In genomic region chr3:195622523-195623167, GRCh38 we compare ENCODE assay signal across 12 cellular contexts. TPM values are rescaled to one million over a fixed set of nuclear protein-coding genes. Genes with fewer than 3 reads are reported as not detected.
DNase-seq lines count a peak whose midpoint lies in the region; ATAC-seq, FAIRE-seq and TF ChIP-seq lines count a peak whose summit lies in the region.
"Not testable (repeated sequence)": the region's sequence is repeated elsewhere in the genome, so short reads cannot be mapped to it uniquely, and the experiment has no call there.
"Had no signal": no experiment of that assay in that cellular context is flagged by ENCODE, and none has a peak within 500 bp of the region (broad histone marks: within the 10 kb centered on the region; RNA-seq: fewer than 3 reads in every experiment).

No MANE protein-coding gene starts in this region.

- H3K27ac ChIP-seq in SU-DHL-6 (ENCODE audit: low read depth, low read length): peak overlapping the region; percentile 91
- H3K27ac ChIP-seq in K562 (ENCODE audit: extremely low read depth, low read depth, low read length); upper lobe of right lung: not testable (repeated sequence)

- not testable (repeated sequence) for H3K36me3 Mint-ChIP-seq in activated CD8-positive, alpha-beta T cell treated with anti-CD3 and anti-CD28 coated beads, Interleukin-2, amount 10 ng/mL, durations not matched to agents 7 days and 5 days (ENCODE audit: low read depth)
- H3K36me3 Mint-ChIP-seq in stimulated activated effector memory CD8-positive, alpha-beta T cell treated with anti-CD3 and anti-CD28 coated beads, Interleukin-12 subunit alpha, Interleukin-12 subunit beta, amount 100 ng/mL, for 72 hours: peaks cover 27% of the 10 kb centered on the region

- H3K9me3 Mint-ChIP-seq in activated CD8-positive, alpha-beta T cell treated with anti-CD3 and anti-CD28 coated beads, Interleukin-2, amount 10 ng/mL, durations not matched to agents 7 days and 5 days (ENCODE audit: insufficient read depth); stimulated activated effector memory CD8-positive, alpha-beta T cell treated with anti-CD3 and anti-CD28 coated beads, Interleukin-12 subunit alpha, Interleukin-12 subunit beta, amount 100 ng/mL, for 72 hours: not testable (repeated sequence)

- not testable (repeated sequence) for TF ChIP-seq POLR2A in K562 (conservative IDR thresholded peaks at IDR 0.05)

- TF ChIP-seq EP300 in K562 (IDR thresholded peaks at IDR 0.05; ENCODE audit: low read length): not testable (repeated sequence)

- not testable (repeated sequence) for H3K9me3 ChIP-seq in SU-DHL-6 (ENCODE audit: insufficient read depth, low read length); K562 (replicated peaks; ENCODE audit: control insufficient read depth, insufficient read depth, low read depth, low read length); upper lobe of right lung

- not testable (repeated sequence) for H3F3A ChIP-seq in SU-DHL-6 (ENCODE audit: insufficient read depth)

- 0 out of 2 replicates have a peak overlapping the region, but pooled peaks have one; percentile 31 for H3K9ac ChIP-seq in SU-DHL-6 (ENCODE audit: low read length)
- H3K9ac ChIP-seq in K562 (ENCODE audit: insufficient read depth in 1 of 2, low read depth in 2 of 2, low read length in 2 of 2): not testable (repeated sequence)

- H2AFZ ChIP-seq in SU-DHL-6 (ENCODE audit: low read depth, low read length, severe bottlenecking); K562 (ENCODE audit: low read depth, low read length): not testable (repeated sequence)

- TF ChIP-seq RAD21 in K562 (CRISPR knock-in tag; conservative IDR thresholded peaks at IDR 0.05 in 1 of 2, IDR thresholded peaks at IDR 0.05 in 1 of 2): not testable (repeated sequence)

- FAIRE-seq in K562 (lab: Jason Lieb, UNC): not testable (repeated sequence)

- peak; percentile 19 for DNase-seq in activated CD8-positive, alpha-beta T cell treated with anti-CD3 and anti-CD28 coated beads, Interleukin-2, amount 10 ng/mL, durations not matched to agents 7 days and 5 days
- DNase-seq in K562 (ENCODE audit: extremely low read depth in 1 of 4, low spot score in 3 of 4); stimulated activated effector memory CD8-positive, alpha-beta T cell treated with anti-CD3 and anti-CD28 coated beads, Interleukin-12 subunit alpha, Interleukin-12 subunit beta, amount 100 ng/mL, for 72 hours (ENCODE audit: low spot score in 2 of 2): not testable (repeated sequence)
- DNase-seq in cardiac septum (ENCODE audit: low spot score) (peak; percentile 72), mesenteric fat pad (ENCODE audit: low spot score) (peak; percentile 71), upper lobe of right lung (peak; percentile 31)

- not testable (repeated sequence) for H3K4me1 Mint-ChIP-seq in activated CD8-positive, alpha-beta T cell treated with anti-CD3 and anti-CD28 coated beads, Interleukin-2, amount 10 ng/mL, durations not matched to agents 7 days and 5 days (ENCODE audit: low read depth)
- peaks cover 33% of the 10 kb centered on the region for H3K4me1 Mint-ChIP-seq in stimulated activated effector memory CD8-positive, alpha-beta T cell treated with anti-CD3 and anti-CD28 coated beads, Interleukin-12 subunit alpha, Interleukin-12 subunit beta, amount 100 ng/mL, for 72 hours

- H3K79me2 ChIP-seq in SU-DHL-6 (ENCODE audit: insufficient read depth, low read length); K562 (ENCODE audit: control insufficient read depth, insufficient read depth, low read length): not testable (repeated sequence)

- in situ Hi-C loops in K562 (cut with MboI): loop anchor here (10.0 kb wide), 1 partner anchor 232 kb away; no protein-coding TSS in a partner anchor

- H3K36me3 ChIP-seq in SU-DHL-6 (ENCODE audit: low read length); K562 (ENCODE audit: control insufficient read depth, insufficient read depth, low read length); upper lobe of right lung: not testable (repeated sequence)

- H3K4me2 ChIP-seq in SU-DHL-6 (ENCODE audit: low read depth, low read length, poor library complexity, severe bottlenecking): peak overlapping the region; percentile 21
- not testable (repeated sequence) for H3K4me2 ChIP-seq in K562 (ENCODE audit: insufficient read depth, low read length)

- H3K9me2 ChIP-seq in SU-DHL-6 (replicated peaks; ENCODE audit: insufficient read depth, low read length): not testable (repeated sequence)

- not testable (repeated sequence) for H3K27ac Mint-ChIP-seq in activated CD8-positive, alpha-beta T cell treated with anti-CD3 and anti-CD28 coated beads, Interleukin-2, amount 10 ng/mL, durations not matched to agents 7 days and 5 days
- peak overlapping the region; percentile 87 for H3K27ac Mint-ChIP-seq in stimulated activated effector memory CD8-positive, alpha-beta T cell treated with anti-CD3 and anti-CD28 coated beads, Interleukin-12 subunit alpha, Interleukin-12 subunit beta, amount 100 ng/mL, for 72 hours

- not testable (repeated sequence) for BruUV-seq in K562 (replicated peaks; lab: Mats Ljungman, UMichigan)

- CTCF ChIA-PET in activated CD8-positive, alpha-beta T cell treated with anti-CD3 and anti-CD28 coated beads, Interleukin-2, amount 10 ng/mL, durations not matched to agents 7 days and 5 days (lab: Charles Lee); K562 (lab: Yijun Ruan, JAX; ENCODE audit: low intra/inter-chr PET ratio): not testable (repeated sequence)

- H4K20me1 ChIP-seq in SU-DHL-6 (ENCODE audit: low read depth, low read length); K562 (replicated peaks; ENCODE audit: control insufficient read depth, insufficient read depth, low read length): not testable (repeated sequence)

- WGBS in K562 (ENCODE audit: insufficient coverage, low coverage, missing lambda C conversion rate): 58% methylated on average over 6 of the region's 17 CpGs

- not testable (repeated sequence) for H3K4me3 Mint-ChIP-seq in activated CD8-positive, alpha-beta T cell treated with anti-CD3 and anti-CD28 coated beads, Interleukin-2, amount 10 ng/mL, durations not matched to agents 7 days and 5 days; stimulated activated effector memory CD8-positive, alpha-beta T cell treated with anti-CD3 and anti-CD28 coated beads, Interleukin-12 subunit alpha, Interleukin-12 subunit beta, amount 100 ng/mL, for 72 hours

- H3K9me1 ChIP-seq in K562 (ENCODE audit: control insufficient read depth, insufficient read depth, low read length): not testable (repeated sequence)

- intact Hi-C loops in K562 (cut with micrococcal nuclease): loop anchor here (10.0 kb wide), 2 partner anchors 122 to 232 kb away; no protein-coding TSS in a partner anchor
- intact Hi-C loops in cardiac septum (cut with DNase I): loop anchor here (10.0 kb wide), 1 partner anchor 122 kb away; no protein-coding TSS in a partner anchor
- intact Hi-C loops in upper lobe of right lung (cut with DNase I): not testable (repeated sequence)

- not testable (repeated sequence) for ATAC-seq in activated CD8-positive, alpha-beta T cell treated with anti-CD3 and anti-CD28 coated beads, Interleukin-2, amount 10 ng/mL, durations not matched to agents 7 days and 5 days; K562; stimulated activated effector memory CD8-positive, alpha-beta T cell treated with anti-CD3 and anti-CD28 coated beads, Interleukin-12 subunit alpha, Interleukin-12 subunit beta, amount 100 ng/mL, for 72 hours; upper lobe of right lung

- TF ChIP-seq CTCF in SU-DHL-6 (IDR thresholded peaks at IDR 0.05; ENCODE audit: insufficient read depth, low read length, poor library complexity, severe bottlenecking); K562 (IDR thresholded peaks at IDR 0.05 in 2 of 3, conservative IDR thresholded peaks at IDR 0.05 in 1 of 3; ENCODE audit: insufficient read depth in 2 of 3, low read depth in 1 of 3, low read length in 3 of 3); upper lobe of right lung (IDR thresholded peaks at IDR 0.05): not testable (repeated sequence)

- not testable (repeated sequence) for H3K4me3 ChIP-seq in SU-DHL-6 (ENCODE audit: insufficient read depth, low read length, poor library complexity, severe bottlenecking); K562; upper lobe of right lung

- H3K27me3 ChIP-seq in SU-DHL-6 (ENCODE audit: low read length); upper lobe of right lung: not testable (repeated sequence)
- peaks cover 0 to 12% of the 10 kb centered on the region in 2 experiments; a peak in 2 of 5 replicates for H3K27me3 ChIP-seq in K562 (ENCODE audit: control insufficient read depth in 2 of 2, insufficient read depth in 2 of 2, low read length in 2 of 2)

- not testable (repeated sequence) for H3K27me3 Mint-ChIP-seq in activated CD8-positive, alpha-beta T cell treated with anti-CD3 and anti-CD28 coated beads, Interleukin-2, amount 10 ng/mL, durations not matched to agents 7 days and 5 days (ENCODE audit: low read depth)

- not testable (repeated sequence) for H3K4me1 ChIP-seq in K562 (replicated peaks in 1 of 2; ENCODE audit: control insufficient read depth in 2 of 2, insufficient read depth in 2 of 2, low read length in 2 of 2); upper lobe of right lung

- POLR2A ChIA-PET in activated CD8-positive, alpha-beta T cell treated with anti-CD3 and anti-CD28 coated beads, Interleukin-2, amount 10 ng/mL, durations not matched to agents 7 days and 5 days (lab: Charles Lee): not testable (repeated sequence)
- POLR2A ChIA-PET in K562 (lab: Yijun Ruan, JAX): interaction anchor here (1.1 kb wide), 1 partner anchor 125 kb away, joined by 3 read pairs; no protein-coding TSS in a partner anchor

RNA-seq across cellular contexts. Expression of gene APOD, which starts 38.9 kb away (rescaled TPM):
- total RNA-seq in activated CD8-positive, alpha-beta T cell treated with anti-CD3 and anti-CD28 coated beads, Interleukin-2, amount 10 ng/mL, durations not matched to agents 7 days and 5 days: not detected
- 0.42 and 0.58 TPM in 2 replicates for total RNA-seq in K562 (2011; cell fraction: chromatin; rRNA removed; ENCODE audit: low replicate concordance)
- total RNA-seq in K562 (2011; cell fraction: nucleolus; rRNA removed): 1.3 TPM in 2 replicates
- 0.29 and 1.8 TPM in 2 replicates for total RNA-seq in K562 (2011; cell fraction: nucleoplasm; rRNA removed)
- total RNA-seq in K562 (2014; rRNA removed): not detected in 2 replicates
- total RNA-seq in K562 (2014; rRNA removed; fragmentation: Illumina TruSeq; extraction: Trizol): 0.25 and 0.48 TPM in 2 replicates
- 0.18 TPM in 1 of 2 replicates, not detected in the other for total RNA-seq in K562 (2015; rRNA removed; fragmentation: Illumina TruSeq; extraction: Trizol)
- 0.33 and 0.83 TPM in 2 replicates for total RNA-seq in K562 (2021)
- 0.50 TPM in 1 of 2 replicates, not detected in the other for polyA plus RNA-seq in K562 (2011; rRNA removed)
- polyA plus RNA-seq in K562 (2011; cell fraction: cytosol; rRNA removed): 0.04 and 0.27 TPM in 2 replicates
- 0.11 and 0.21 TPM in 2 replicates for polyA plus RNA-seq in K562 (2011; cell fraction: nucleus; rRNA removed)
- polyA plus RNA-seq in K562 (2012): 0.26 and 1.4 TPM in 2 replicates
- polyA plus RNA-seq in K562 (2014; fragmentation: Illumina TruSeq; extraction: Trizol): 0.48 and 0.54 TPM in 2 replicates
- under 1 TPM; 0.36 to 0.44 TPM for polyA plus RNA-seq in K562 (2014; fragmentation: Nextera tagmentation; extraction: Ambion mirVana)
- polyA plus RNA-seq in K562 (2014; rRNA removed): 0.32 TPM in 1 of 2 replicates, not detected in the other
- polyA minus RNA-seq in K562 (2011; rRNA and poly(A)+ RNA removed): 0.36 and 0.74 TPM in 2 replicates
- polyA minus RNA-seq in K562 (2011; cell fraction: cytosol; rRNA and poly(A)+ RNA removed): not detected in 2 replicates
- polyA minus RNA-seq in K562 (2011; cell fraction: nucleus; rRNA and poly(A)+ RNA removed): not detected in 2 replicates
- 692 TPM for total RNA-seq in cardiac septum
- 362 TPM for total RNA-seq in mesenteric fat pad
- 59.4 TPM for total RNA-seq in upper lobe of right lung
- total RNA-seq: CD4-positive, alpha-beta T cell; H1; H7 had no signal
- polyA plus RNA-seq: CD14-positive monocyte; CD8-positive, alpha-beta memory T cell; H1 had no signal

Comparison
In these comparisons a context has a peak if more than half of its experiments do, and no peak if none do; other contexts are left out.
1. RNA of gene APOD, which starts 38.9 kb away (total RNA-seq): 692 TPM in cardiac septum (single experiment), 362 TPM in mesenteric fat pad (single experiment) and 59.4 TPM in upper lobe of right lung (single experiment); 0.18 to 1.8 TPM in K562 and not detected in activated CD8-positive, alpha-beta T cell treated with anti-CD3 and anti-CD28 coated beads, Interleukin-2, amount 10 ng/mL, durations not matched to agents 7 days and 5 days; every median in the first group is over 10 times any median in the second.